In the genomic region with DNA sequence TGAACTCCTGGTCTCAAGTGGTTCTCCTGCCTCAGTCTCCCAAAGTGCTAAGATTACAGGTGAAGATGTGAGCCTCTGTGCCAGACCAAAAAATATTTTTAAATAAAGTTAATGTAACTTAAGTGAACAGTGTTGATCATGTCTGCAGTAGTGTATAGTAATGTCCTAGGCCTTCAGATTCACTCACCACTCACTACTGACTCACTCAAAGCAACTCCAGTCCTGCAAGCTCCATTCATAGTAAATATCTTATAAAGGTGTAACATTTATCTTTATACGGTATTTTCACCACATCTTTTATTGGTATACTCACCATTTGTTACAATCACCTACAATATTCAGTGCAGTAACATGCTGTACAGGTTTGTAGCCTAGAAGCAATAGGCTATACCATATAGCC, we compare ENCODE assay signal across 36 cellular contexts.
"Had no signal": no experiment of that assay in that cellular context is flagged by ENCODE, and none has a peak within 500 bp of the region (broad histone marks: within the 10 kb centered on the region; RNA-seq: fewer than 3 reads in every experiment).

No MANE protein-coding gene starts in this region.

- H3K36me3 ChIP-seq: adrenal gland, brain microvascular endothelial cell, breast epithelium, cardiac muscle cell, WERI-Rb-1 had no signal

- H3K9me3 ChIP-seq: adrenal gland, body of pancreas, breast epithelium had no signal

- H3K27ac ChIP-seq: adrenal gland, body of pancreas, brain microvascular endothelial cell, breast epithelium, cardiac muscle cell, WERI-Rb-1 had no signal

- ATAC-seq: activated CD4-positive, alpha-beta T cell treated with anti-CD3 and anti-CD28 coated beads for 36 hours; activated CD4-positive, CD25-positive, alpha-beta regulatory T cell treated with anti-CD3 and anti-CD28 coated beads, Interleukin-2, amount 50 U/mL, for 24 hours; activated CD8-positive, alpha-beta memory T cell treated with anti-CD3 and anti-CD28 coated beads, Interleukin-2, amount 10 ng/mL, durations not matched to agents 7 days and 5 days; activated CD8-positive, alpha-beta T cell treated with anti-CD3 and anti-CD28 coated beads, Interleukin-2, amount 10 ng/mL, durations not matched to agents 7 days and 5 days; activated naive CD4-positive, alpha-beta T cell treated with anti-CD3 and anti-CD28 coated beads, Interleukin-2, amount 50 U/mL, for 72 hours; body of pancreas; WTC11 had no signal

- H3K4me3 ChIP-seq: adrenal gland, body of pancreas, breast epithelium, cardiac muscle cell had no signal

- H3K4me1 ChIP-seq: adrenal gland, body of pancreas, breast epithelium had no signal

- H3K27me3 ChIP-seq: adrenal gland, body of pancreas, brain microvascular endothelial cell, breast epithelium, cardiac muscle cell had no signal

- DNase-seq: activated CD4-positive, alpha-beta memory T cell treated with anti-CD3 and anti-CD28 coated beads, Interleukin-2, amount 10 ng/mL, durations not matched to agents 7 days and 5 days; activated CD4-positive, alpha-beta T cell treated with anti-CD3 and anti-CD28 coated beads for 1 hour; activated CD4-positive, alpha-beta T cell treated with anti-CD3 and anti-CD28 coated beads for 36 hours; activated CD4-positive, alpha-beta T cell treated with anti-CD3 and anti-CD28 coated beads for 48 hours; activated CD4-positive, alpha-beta T cell treated with anti-CD3 and anti-CD28 coated beads, Interleukin-2, amount 10 ng/mL, durations not matched to agents 7 days and 5 days; activated CD4-positive, alpha-beta T cell treated with anti-CD3 and anti-CD28 coated beads, Interleukin-2, amount 50 U/mL, for 48 hours; activated CD4-positive, CD25-positive, alpha-beta regulatory T cell; activated CD8-positive, alpha-beta memory T cell treated with anti-CD3 and anti-CD28 coated beads for 24 hours; activated CD8-positive, alpha-beta memory T cell treated with anti-CD3 and anti-CD28 coated beads, Interleukin-2, amount 10 ng/mL, durations not matched to agents 7 days and 5 days; activated CD8-positive, alpha-beta memory T cell treated with anti-CD3 and anti-CD28 coated beads, Interleukin-2, amount 50 U/mL, for 48 hours; activated CD8-positive, alpha-beta T cell treated with anti-CD3 and anti-CD28 coated beads, Interleukin-2, amount 10 ng/mL, durations not matched to agents 7 days and 5 days; activated effector memory CD4-positive, alpha-beta T cell treated with anti-CD3 and anti-CD28 coated beads, Interleukin-2, amount 50 U/mL, for 16 hours; activated gamma-delta T cell treated with Interleukin-2 at 50 U/mL for 16 hours; activated naive CD4-positive, alpha-beta T cell; activated naive CD4-positive, alpha-beta T cell treated with anti-CD3 and anti-CD28 coated beads for 36 hours; activated naive CD4-positive, alpha-beta T cell treated with anti-CD3 and anti-CD28 coated beads, Interleukin-2, amount 50 U/mL, for 16 hours; activated naive CD8-positive, alpha-beta T cell treated with anti-CD3 and anti-CD28 coated beads for 36 hours; activated T-cell treated with anti-CD3 and anti-CD28 coated beads, Interleukin-2, amount 50 U/mL, for 24 hours; activated T-cell treated with anti-CD3 and anti-CD28 coated beads, Interleukin-2, amount 50 U/mL, for 48 hours; adrenal gland; amniotic stem cell; aorta; body of pancreas; brain microvascular endothelial cell; caudate nucleus; cerebellar nuclear complex; T-helper 1 cell; T-helper 2 cell; T-helper 9 cell; WERI-Rb-1 had no signal

- FAIRE-seq: astrocyte had no signal
